Comparison of ENCODE assay signal across 8 cellular contexts in the genomic region with DNA sequence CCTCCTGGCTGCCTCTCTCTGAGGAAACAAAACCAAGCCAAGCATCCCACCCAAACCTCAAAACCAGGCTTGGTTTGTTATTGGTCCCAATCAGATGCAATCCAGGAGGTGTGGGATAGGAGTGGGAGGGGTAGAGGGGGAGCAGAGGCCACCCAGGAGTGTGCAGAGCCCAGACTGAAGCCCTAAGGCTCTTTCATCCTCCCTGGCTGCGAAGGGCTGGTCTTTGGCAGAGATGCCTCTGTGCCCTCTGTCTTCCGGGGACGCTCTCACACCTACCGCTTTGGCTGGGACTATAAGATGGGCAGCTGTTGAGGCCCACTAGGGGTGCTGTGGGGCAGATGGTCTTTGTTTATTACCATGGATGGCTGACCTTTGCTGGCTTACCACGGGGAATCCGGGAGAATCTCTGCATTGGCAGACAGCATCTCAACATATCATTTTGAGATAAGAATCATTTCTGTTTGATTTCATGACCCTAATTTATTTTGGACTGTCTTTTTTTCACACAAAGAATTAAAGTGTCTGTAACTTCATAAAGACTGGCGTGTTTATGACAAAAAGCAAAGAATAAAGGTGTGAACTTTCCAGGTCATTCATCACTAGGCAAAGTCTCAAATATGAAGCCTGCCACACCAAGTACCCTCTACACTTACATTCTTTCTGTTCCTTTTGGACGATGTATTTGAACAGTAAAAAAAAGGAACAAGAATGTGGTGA. TPM values are rescaled to one million over a fixed set of nuclear protein-coding genes. Genes with fewer than 3 reads are reported as not detected.
DNase-seq lines count a peak whose midpoint lies in the region; ATAC-seq lines count a peak whose summit lies in the region.

No MANE protein-coding gene starts in this region.

- H3K9me3 ChIP-seq in BLaER1 = no peaks in the 10 kb centered on the region

- H3K4me1 ChIP-seq in BLaER1 = peaks cover 21% of the 10 kb centered on the region

- H3K4me2 ChIP-seq in BLaER1 = 0 out of 2 replicates have a peak overlapping the region, but pooled peaks have one; percentile 8

- H4K20me1 ChIP-seq in BLaER1 = no peaks in the 10 kb centered on the region

- H3K9ac ChIP-seq in BLaER1 = no peak overlapping the region

- no peak overlapping the region for H3K4me3 Mint-ChIP-seq in activated T-cell treated with anti-CD3 and anti-CD28 coated beads, Interleukin-2, amount 50 U/mL, for 4 hours

- no peaks in the 10 kb centered on the region for H3K9me3 Mint-ChIP-seq in activated T-cell treated with anti-CD3 and anti-CD28 coated beads, Interleukin-2, amount 50 U/mL, for 4 hours

- peak; percentile 51 for DNase-seq in NCI-H510A (lab: John Stamatoyannopoulos, UW)
- DNase-seq in activated T-cell treated with anti-CD3 and anti-CD28 coated beads, Interleukin-2, amount 50 U/mL, for 4 hours = peak; percentile 22
- peak; percentile 55 for DNase-seq in globus pallidus (ENCODE audit: low spot score)
- peak; percentile 48 for DNase-seq in renal cortical epithelial cell (ENCODE audit: low read depth)
- DNase-seq in stimulated activated naive CD4-positive, alpha-beta T cell treated with Interleukin-2 at 50 U/mL for 16 hours (lab: John Stamatoyannopoulos, UW) = no peak

- H3K27me3 ChIP-seq in BLaER1 = no peaks in the 10 kb centered on the region

- no peaks in the 10 kb centered on the region for H3K36me3 Mint-ChIP-seq in activated T-cell treated with anti-CD3 and anti-CD28 coated beads, Interleukin-2, amount 50 U/mL, for 4 hours (ENCODE audit: insufficient read depth)

- H3K27ac ChIP-seq in BLaER1 = no peak overlapping the region

- peaks cover 5% of the 10 kb centered on the region for H3K4me1 Mint-ChIP-seq in activated T-cell treated with anti-CD3 and anti-CD28 coated beads, Interleukin-2, amount 50 U/mL, for 4 hours (ENCODE audit: low read depth)

- H3K36me3 ChIP-seq in BLaER1 = no peaks in the 10 kb centered on the region

- H3K4me3 ChIP-seq in BLaER1 = no peak overlapping the region

- peak; percentile 78 for ATAC-seq in GM18508 (IDR thresholded peaks at IDR 0.05; ENCODE audit: insufficient read depth, unreplicated experiment)
- ATAC-seq in HG03064 (IDR thresholded peaks at IDR 0.05; ENCODE audit: low read depth, unreplicated experiment) = peak; percentile 88
- peak; percentile 71 to 80 for ATAC-seq in activated T-cell treated with anti-CD3 and anti-CD28 coated beads, Interleukin-2, amount 50 U/mL, for 4 hours

- H3K27me3 Mint-ChIP-seq in activated T-cell treated with anti-CD3 and anti-CD28 coated beads, Interleukin-2, amount 50 U/mL, for 4 hours (ENCODE audit: low read depth) = peaks cover 20% of the 10 kb centered on the region

RNA-seq across cellular contexts. Expression of a gene that starts 6.5 kb away (rescaled TPM):
- total RNA-seq in activated T-cell treated with anti-CD3 and anti-CD28 coated beads, Interleukin-2, amount 50 U/mL, for 4 hours = not detected
- 13.5 and 67.9 TPM in 2 replicates for total RNA-seq in renal cortical epithelial cell

RNA-seq across cellular contexts. Expression of a gene that starts 25.7 kb away (rescaled TPM):
- total RNA-seq in activated T-cell treated with anti-CD3 and anti-CD28 coated beads, Interleukin-2, amount 50 U/mL, for 4 hours = 10 to 100 TPM; 22.2 to 23.7 (median 22.4) TPM
- total RNA-seq in renal cortical epithelial cell = 15.6 and 19.4 TPM in 2 replicates

RNA-seq across cellular contexts. Expression of a gene that starts 49.4 kb away (rescaled TPM):
- 100 to 1,000 TPM; 192 to 205 (median 201) TPM for total RNA-seq in activated T-cell treated with anti-CD3 and anti-CD28 coated beads, Interleukin-2, amount 50 U/mL, for 4 hours
- 208 and 306 TPM in 2 replicates for total RNA-seq in renal cortical epithelial cell

Comparison
In these comparisons a context has a peak if more than half of its experiments do, and no peak if none do; other contexts are left out.
1. RNA of a gene that starts 6.5 kb away (total RNA-seq): 13.5 to 67.9 TPM in renal cortical epithelial cell; not detected in activated T-cell treated with anti-CD3 and anti-CD28 coated beads, Interleukin-2, amount 50 U/mL, for 4 hours; every median in the first group is over 10 times any median in the second.
2. Peak in every context shown above with its lines, with median percentiles within 50 percentile points of each other: ATAC-seq.